ENCODE assay signal across 1 cellular context in genomic region chr4:139493176-139493575, GRCh38.
TF ChIP-seq lines count a peak whose summit lies in the region.

No MANE protein-coding gene starts in this region.

TF ChIP-seq in endothelial cell of umbilical vein, 7 proteins besides CTCF, POLR2A, EP300 and RAD21 (continued from another document):
- TF ChIP-seq GATA2 (IDR thresholded peaks at IDR 0.05; ENCODE audit: insufficient read depth, insufficient read length, low read depth, low read length) (no peak), POLR2AphosphoS5 (IDR thresholded peaks at IDR 0.05; ENCODE audit: insufficient read depth, low read depth, low read length) (no peak), MYC (IDR thresholded peaks at IDR 0.05; ENCODE audit: low read depth, low read length) (no peak), JUN (IDR thresholded peaks at IDR 0.05; ENCODE audit: borderline replicate concordance, insufficient read depth, insufficient read length, low read depth) (no peak)
